In the genomic region with DNA sequence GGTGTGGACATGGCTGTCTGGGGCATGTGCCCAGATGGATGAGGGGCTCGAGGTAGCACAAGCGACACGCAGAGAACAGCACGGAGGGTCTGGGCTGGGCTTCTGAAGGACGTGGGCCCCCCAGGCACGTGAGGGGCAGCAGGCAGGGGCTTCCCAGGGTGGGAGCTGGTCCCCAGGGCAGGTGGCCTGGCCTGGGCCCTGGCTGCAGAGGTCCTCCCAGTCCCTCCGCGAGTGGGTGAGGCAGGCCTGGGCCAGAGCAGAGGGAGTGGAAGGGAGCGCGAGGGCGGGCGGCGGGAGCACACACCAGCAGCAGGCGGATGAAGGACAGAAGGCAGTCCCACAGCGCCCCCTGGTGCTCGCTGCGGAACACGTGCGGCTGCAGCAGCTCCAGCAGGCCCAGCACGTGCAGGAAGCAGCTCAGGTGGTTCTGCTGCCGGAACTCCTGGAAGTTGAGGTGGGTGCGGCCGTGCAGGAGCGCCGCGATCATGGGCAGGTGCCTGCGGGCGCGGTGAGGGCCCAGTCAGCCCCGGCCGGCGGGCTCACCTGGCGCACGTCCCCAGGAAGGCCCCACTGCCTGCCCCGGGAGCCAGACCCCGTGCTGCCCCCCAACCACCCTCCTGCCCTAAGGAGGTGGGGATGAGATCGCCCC, we compare ENCODE assay signal across 8 cellular contexts. TPM values are rescaled to one million over a fixed set of nuclear protein-coding genes. Genes with fewer than 3 reads are reported as not detected.
A peak's percentile ranks its signal among the peaks of the same experiment; 100 is the strongest.
DNase-seq lines count a peak whose midpoint lies in the region; ATAC-seq, FAIRE-seq and TF ChIP-seq lines count a peak whose summit lies in the region.

No MANE protein-coding gene starts in this region.

- H3K27ac ChIP-seq in SK-N-MC (no peak overlapping the region), osteoblast (ENCODE audit: low read depth, low read length) (no peak overlapping the region), thoracic aorta (no peak overlapping the region)

- H3K4me3 ChIP-seq in SK-N-MC (no peak overlapping the region), osteoblast (ENCODE audit: insufficient read depth, low read length) (no peak overlapping the region), thoracic aorta (no peak overlapping the region)

- H3K9me3 ChIP-seq in SK-N-MC (ENCODE audit: low read depth, low read length) (no peaks in the 10 kb centered on the region), osteoblast (ENCODE audit: low read depth, low read length) (no peaks in the 10 kb centered on the region), thoracic aorta (no peaks in the 10 kb centered on the region)

- peak; percentile 77 for FAIRE-seq in GM18507 (lab: Jason Lieb, UNC)

- H4K20me1 ChIP-seq in osteoblast (ENCODE audit: insufficient read depth, low read length): peaks cover 10% of the 10 kb centered on the region

- H3K9ac ChIP-seq in SK-N-MC (ENCODE audit: insufficient read length): no peak overlapping the region

- DNase-seq in GM18507 (ENCODE audit: extremely low spot score, insufficient read length, low read depth): peak; percentile 79
- peak; percentile 58 for DNase-seq in NCI-H1092 treated with DMSO at 0.1 percent for 48 hours (lab: John Stamatoyannopoulos, UW)
- DNase-seq in SK-N-MC (ENCODE audit: low read depth, low spot score): peak; percentile 14
- DNase-seq in activated gamma-delta T cell treated with anti-CD3 and anti-CD28 coated beads, Interleukin-2, amount 50 U/mL, for 16 hours (ENCODE audit: low read depth): peak; percentile 79
- peak; percentile 45 for DNase-seq in foreskin melanocyte
- DNase-seq in osteoblast (ENCODE audit: insufficient read length, low spot score, missing footprints): peak; percentile 100
- peak; percentile 47 for DNase-seq in thoracic aorta (ENCODE audit: low spot score)

- H2AFZ ChIP-seq in osteoblast (ENCODE audit: low read length): no peak overlapping the region

- ATAC-seq in thoracic aorta (ENCODE audit: insufficient number of reproducible peaks, low FRiP score, low read depth) (peak; percentile 61), GM21390 (IDR thresholded peaks at IDR 0.05; ENCODE audit: unreplicated experiment) (no peak)

- H3K36me3 ChIP-seq in SK-N-MC (ENCODE audit: insufficient read depth, low read length) (peaks cover 6% of the 10 kb centered on the region; the same call in 1 of the 2 replicates), osteoblast (ENCODE audit: insufficient read depth, low read length) (peaks cover 22% of the 10 kb centered on the region), thoracic aorta (peaks cover 54% of the 10 kb centered on the region)

- H3K4me1 ChIP-seq in osteoblast (ENCODE audit: insufficient read depth, low read length): no peaks in the 10 kb centered on the region
- no peaks in the 10 kb centered on the region for H3K4me1 ChIP-seq in thoracic aorta (ENCODE audit: control insufficient read depth in 1 of 2, low read depth in 2 of 2)

- no peaks in the 10 kb centered on the region for H3K79me2 ChIP-seq in osteoblast (ENCODE audit: insufficient read depth, low read length)

- H3K4me2 ChIP-seq in osteoblast (ENCODE audit: insufficient read depth, low read length): no peak overlapping the region

- TF ChIP-seq CTCF in osteoblast (IDR thresholded peaks at IDR 0.05; ENCODE audit: extremely low read depth, low read depth, low read length): peak; percentile 74
- peak; percentile 96 for TF ChIP-seq CTCF in thoracic aorta (IDR thresholded peaks at IDR 0.05)

- H3K27me3 ChIP-seq in osteoblast (ENCODE audit: insufficient read depth, low read length) (no peaks in the 10 kb centered on the region), thoracic aorta (replicated peaks; ENCODE audit: insufficient read depth) (no peaks in the 10 kb centered on the region)

RNA-seq across cellular contexts. Expression of a gene that starts 14.7 kb away (rescaled TPM):
- 30.4 and 36.5 TPM in 2 replicates for total RNA-seq in osteoblast
- 10 to 100 TPM; 71.7 to 80.0 TPM for total RNA-seq in thoracic aorta

RNA-seq across cellular contexts. Expression of a gene that starts 30.2 kb away (rescaled TPM):
- total RNA-seq in osteoblast (53.0 and 66.2 TPM in 2 replicates), thoracic aorta (10 to 100 TPM; 59.8 to 89.6 TPM)

RNA-seq across cellular contexts. Expression of a gene that starts 56.5 kb away (rescaled TPM):
- total RNA-seq in osteoblast (19.7 and 21.7 TPM in 2 replicates), thoracic aorta (100 to 1,000 TPM; 111 to 161 TPM)

Comparison
In these comparisons a context has a peak if more than half of its experiments do, and no peak if none do; other contexts are left out.
1. DNase-seq: peak in every context shown above with its lines; median percentile 100 in osteoblast; 79 in GM18507; 79 in activated gamma-delta T cell treated with anti-CD3 and anti-CD28 coated beads, Interleukin-2, amount 50 U/mL, for 16 hours; 58 in NCI-H1092 treated with DMSO at 0.1 percent for 48 hours; 47 in thoracic aorta; 45 in foreskin melanocyte; 14 in SK-N-MC.